In the genomic region with DNA sequence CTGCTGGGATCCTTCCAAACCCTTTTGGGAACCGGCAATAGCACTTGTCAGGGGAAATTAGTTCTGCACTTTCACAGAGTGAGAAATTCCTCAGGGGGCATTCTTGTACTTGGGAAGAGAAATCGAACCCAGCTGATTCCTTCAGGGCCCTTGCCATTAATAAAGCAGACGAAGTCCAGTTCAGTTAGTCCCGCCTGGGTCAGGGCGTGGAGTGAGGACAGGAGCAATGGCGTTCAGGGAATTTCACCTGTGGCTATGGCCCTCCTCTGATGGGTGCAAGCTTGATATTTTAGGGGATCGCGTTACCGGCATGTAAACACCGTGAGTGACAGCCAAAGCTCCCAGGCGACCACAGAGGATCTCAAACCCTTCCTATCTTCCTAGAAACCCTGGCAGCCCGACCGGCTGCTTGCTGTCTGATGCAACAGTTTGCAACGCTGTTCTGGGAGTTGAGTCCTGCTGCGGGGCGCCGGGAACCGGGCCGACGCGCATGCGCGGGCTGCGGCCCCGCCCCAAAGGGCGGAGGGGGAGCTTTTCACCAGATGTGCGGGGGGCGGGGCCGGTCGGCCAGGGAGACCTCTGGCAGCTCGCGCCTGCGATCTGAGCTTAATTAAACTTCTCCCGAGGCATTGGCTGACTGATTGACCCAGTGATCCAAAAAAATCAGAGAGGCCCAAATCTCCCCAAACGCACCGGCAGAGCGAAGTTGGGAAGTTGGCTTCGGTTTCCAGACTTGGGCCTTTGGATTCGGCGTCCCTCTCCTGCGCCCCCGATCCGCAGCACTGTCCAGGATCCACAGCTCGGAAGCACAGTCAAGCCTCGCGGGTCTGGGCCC, we compare ENCODE assay signal across 8 cellular contexts. TPM values are rescaled to one million over a fixed set of nuclear protein-coding genes. Genes with fewer than 3 reads are reported as not detected.
DNase-seq lines count a peak whose midpoint lies in the region; ATAC-seq and TF ChIP-seq lines count a peak whose summit lies in the region.

No MANE protein-coding gene starts in this region.

- peak overlapping the region; percentile 86 for H3K4me3 Mint-ChIP-seq in neural progenitor cell
- peak overlapping the region; percentile 93 for H3K4me3 Mint-ChIP-seq in stimulated activated naive CD8-positive, alpha-beta T cell treated with anti-CD3 and anti-CD28 coated beads, Interleukin-15, amount 100 ng/mL, for 72 hours

- peak overlapping the region; percentile 60; the same call in 1 of the 2 replicates for H3K9ac ChIP-seq in MM.1S (ENCODE audit: low read length)
- H3K9ac ChIP-seq in neural progenitor cell = peak overlapping the region; percentile 16

- TF ChIP-seq CTCF in MM.1S (IDR thresholded peaks at IDR 0.05; ENCODE audit: low read length) = no peak
- no peak for TF ChIP-seq CTCF in foreskin keratinocyte (conservative IDR thresholded peaks at IDR 0.05)
- no peak for TF ChIP-seq CTCF in neural progenitor cell (IDR thresholded peaks at IDR 0.05)

- peak; percentile 63 for ATAC-seq in foreskin keratinocyte
- ATAC-seq in stimulated activated naive CD8-positive, alpha-beta T cell treated with anti-CD3 and anti-CD28 coated beads, Interleukin-15, amount 100 ng/mL, for 72 hours = peak; percentile 79

- H3K27ac ChIP-seq in MM.1S (ENCODE audit: low read length) = peak overlapping the region; percentile 40; the same call in 1 of the 2 replicates
- H3K27ac ChIP-seq in foreskin keratinocyte = peak overlapping the region; percentile 84
- H3K27ac ChIP-seq in neural progenitor cell = peak overlapping the region; percentile 65

- H3K9me3 Mint-ChIP-seq in neural progenitor cell = peaks cover 4% of the 10 kb centered on the region
- no peaks in the 10 kb centered on the region for H3K9me3 Mint-ChIP-seq in stimulated activated naive CD8-positive, alpha-beta T cell treated with anti-CD3 and anti-CD28 coated beads, Interleukin-15, amount 100 ng/mL, for 72 hours

- H3K4me1 ChIP-seq in HAP-1 (peaks cover 39% of the 10 kb centered on the region), MM.1S (ENCODE audit: low read length) (peaks cover 6% of the 10 kb centered on the region), foreskin keratinocyte (peaks cover 31% of the 10 kb centered on the region), neural progenitor cell (peaks cover 17% of the 10 kb centered on the region)

- H2AFZ ChIP-seq in MM.1S (ENCODE audit: low read length) (peak overlapping the region; percentile 97), neural progenitor cell (replicated peaks) (peak overlapping the region; percentile 80)

- H3K79me2 ChIP-seq in MM.1S (ENCODE audit: low read length) = no peaks in the 10 kb centered on the region
- no peaks in the 10 kb centered on the region for H3K79me2 ChIP-seq in neural progenitor cell (ENCODE audit: low read depth)

- H3K4me1 Mint-ChIP-seq in neural progenitor cell = peaks cover 40% of the 10 kb centered on the region
- H3K4me1 Mint-ChIP-seq in stimulated activated naive CD8-positive, alpha-beta T cell treated with anti-CD3 and anti-CD28 coated beads, Interleukin-15, amount 100 ng/mL, for 72 hours = peaks cover 42% of the 10 kb centered on the region

- no peaks in the 10 kb centered on the region for H3K36me3 Mint-ChIP-seq in neural progenitor cell

- H3K4me3 ChIP-seq in HAP-1 (peak overlapping the region; percentile 46), MM.1S (ENCODE audit: low read length) (peak overlapping the region; percentile 79), neural progenitor cell (peak overlapping the region; percentile 41)

- DNase-seq in ELF-1 (ENCODE audit: low read depth, low spot score) = peak; percentile 99
- DNase-seq in HAP-1 (ENCODE audit: low spot score in 2 of 2) = peak; percentile 91 to 98
- peak; percentile 87 for DNase-seq in MM.1S
- DNase-seq in SIG-M5 treated with dmso at 0.1 percent for 504 hours (lab: John Stamatoyannopoulos, UW; ENCODE audit: unreplicated experiment) = peak; percentile 87
- peak; percentile 80 for DNase-seq in activated gamma-delta T cell treated with anti-CD3 and anti-CD28 coated beads, Interleukin-2, amount 50 U/mL, for 16 hours (ENCODE audit: low read depth)
- DNase-seq in foreskin keratinocyte = peak; percentile 69 to 88
- DNase-seq in neural progenitor cell (ENCODE audit: low spot score) = peak; percentile 97
- peak; percentile 96 to 97 for DNase-seq in stimulated activated naive CD8-positive, alpha-beta T cell treated with anti-CD3 and anti-CD28 coated beads, Interleukin-15, amount 100 ng/mL, for 72 hours

- peak overlapping the region; percentile 99 for H3K4me2 ChIP-seq in MM.1S (ENCODE audit: low read depth, low read length)
- peak overlapping the region; percentile 78 for H3K4me2 ChIP-seq in neural progenitor cell

- no peaks in the 10 kb centered on the region for H3F3A ChIP-seq in MM.1S (ENCODE audit: insufficient read depth, low read length)
- H3F3A ChIP-seq in neural progenitor cell (ENCODE audit: low read depth) = peaks cover 41% of the 10 kb centered on the region

- H3K9me3 ChIP-seq in HAP-1 = no peaks in the 10 kb centered on the region
- no peaks in the 10 kb centered on the region for H3K9me3 ChIP-seq in MM.1S (replicated peaks; ENCODE audit: insufficient read depth, low read length)
- no peaks in the 10 kb centered on the region for H3K9me3 ChIP-seq in neural progenitor cell (ENCODE audit: low read depth)

- peaks cover 10% of the 10 kb centered on the region for H3K27me3 Mint-ChIP-seq in neural progenitor cell (ENCODE audit: insufficient read depth, low read depth)
- H3K27me3 Mint-ChIP-seq in stimulated activated naive CD8-positive, alpha-beta T cell treated with anti-CD3 and anti-CD28 coated beads, Interleukin-15, amount 100 ng/mL, for 72 hours = peaks cover 13% of the 10 kb centered on the region

- H3K36me3 ChIP-seq in HAP-1 (replicated peaks) (no peaks in the 10 kb centered on the region), MM.1S (replicated peaks; ENCODE audit: insufficient read depth, low read length) (no peaks in the 10 kb centered on the region), neural progenitor cell (no peaks in the 10 kb centered on the region)

- H3K27me3 ChIP-seq in HAP-1 (ENCODE audit: low read depth) = no peaks in the 10 kb centered on the region
- H3K27me3 ChIP-seq in MM.1S (replicated peaks; ENCODE audit: insufficient read depth, low read length) = peaks cover 8% of the 10 kb centered on the region
- H3K27me3 ChIP-seq in foreskin keratinocyte = no peaks in the 10 kb centered on the region
- H3K27me3 ChIP-seq in neural progenitor cell = peaks cover 9% of the 10 kb centered on the region

- in situ Hi-C loops in HAP-1 (cut with MboI; ENCODE audit: low sequenced_read_pairs) = loop anchor here (5.0 kb wide), 1 partner anchor 79 kb away; no protein-coding TSS in a partner anchor

- peak overlapping the region; percentile 62 for H3K27ac Mint-ChIP-seq in neural progenitor cell
- H3K27ac Mint-ChIP-seq in stimulated activated naive CD8-positive, alpha-beta T cell treated with anti-CD3 and anti-CD28 coated beads, Interleukin-15, amount 100 ng/mL, for 72 hours = peak overlapping the region; percentile 99 to 100

- H3K9me2 ChIP-seq in MM.1S (replicated peaks; ENCODE audit: insufficient read depth, low read length) = no peaks in the 10 kb centered on the region

- H4K20me1 ChIP-seq in MM.1S (ENCODE audit: insufficient read depth, low read length) (no peaks in the 10 kb centered on the region), neural progenitor cell (ENCODE audit: low read depth) (no peaks in the 10 kb centered on the region)

RNA-seq across cellular contexts. Expression of a gene that starts 34.3 kb away (rescaled TPM):
- total RNA-seq in foreskin keratinocyte (0.35 and 0.88 TPM in 2 replicates), neural progenitor cell (ENCODE audit: low replicate concordance) (0.43 and 1.7 TPM in 2 replicates)
- 0.61 and 1.1 TPM in 2 replicates for polyA plus RNA-seq in foreskin keratinocyte

Comparison
In these comparisons a context has a peak if more than half of its experiments do, and no peak if none do; other contexts are left out.
1. Peak in every context shown above with its lines: DNase-seq, ATAC-seq, H3K4me3 ChIP-seq and H3K27ac ChIP-seq.